ENCODE assay signal across 34 cellular contexts in genomic region chr3:52502808-52503350, GRCh38. TPM values are rescaled to one million over a fixed set of nuclear protein-coding genes. Genes with fewer than 3 reads are reported as not detected.
"Had no signal": no experiment of that assay in that cellular context is flagged by ENCODE, and none has a peak within 500 bp of the region (broad histone marks: within the 10 kb centered on the region; RNA-seq: fewer than 3 reads in every experiment).

No MANE protein-coding gene starts in this region.

- ATAC-seq: activated CD8-positive, alpha-beta memory T cell treated with anti-CD3 and anti-CD28 coated beads, Interleukin-2, amount 10 ng/mL, durations not matched to agents 7 days and 5 days; PC-3; Right ventricle myocardium inferior had no signal

- H3K4me3 ChIP-seq: SJCRH30 had no signal

- H3K36me3 ChIP-seq: SJCRH30 had no signal

- H3K9ac ChIP-seq: KMS-11 had no signal

- FAIRE-seq: RCC 7860 had no signal

- DNase-seq: activated CD4-positive, alpha-beta memory T cell treated with anti-CD3 and anti-CD28 coated beads, Interleukin-2, amount 10 ng/mL, durations not matched to agents 7 days and 5 days; activated CD4-positive, alpha-beta T cell treated with anti-CD3 and anti-CD28 coated beads for 1 hour; activated CD4-positive, alpha-beta T cell treated with anti-CD3 and anti-CD28 coated beads for 48 hours; activated CD4-positive, CD25-positive, alpha-beta regulatory T cell; activated CD8-positive, alpha-beta memory T cell treated with anti-CD3 and anti-CD28 coated beads for 24 hours; activated CD8-positive, alpha-beta memory T cell treated with anti-CD3 and anti-CD28 coated beads, Interleukin-2, amount 10 ng/mL, durations not matched to agents 7 days and 5 days; activated CD8-positive, alpha-beta memory T cell treated with anti-CD3 and anti-CD28 coated beads, Interleukin-2, amount 50 U/mL, for 48 hours; activated effector memory CD4-positive, alpha-beta T cell treated with Interleukin-2 at 50 U/mL for 16 hours; activated naive CD4-positive, alpha-beta T cell treated with anti-CD3 and anti-CD28 coated beads, Interleukin-2, amount 10 ng/mL, durations not matched to agents 7 days and 5 days; activated naive CD8-positive, alpha-beta T cell treated with anti-CD3 and anti-CD28 coated beads, Interleukin-2, amount 50 U/mL, for 24 hours; activated T-cell treated with anti-CD3 and anti-CD28 coated beads, Interleukin-2, amount 50 U/mL, for 48 hours; anterior cingulate cortex; caudate nucleus; cerebellar nuclear complex; MM.1S; MV-4-11; NCI-H1092; NCI-H1436 treated with DMSO at 0.1 percent for 48 hours; NCI-H1694 treated with DMSO at 0.1 percent for 48 hours; NCI-H2029; NCI-H510A; NCI-H748 treated with DMSO at 0.1 percent for 48 hours; NK-92 treated with Interleukin-12 subunit alpha and Interleukin-12 subunit beta, amount 100 ng/mL, for 24 hours; PC-3; SJCRH30; SW 1271; T-helper 1 cell; T-helper 2 cell; T-helper 9 cell had no signal

- H3K27ac ChIP-seq: KMS-11, RWPE1, SJCRH30, VCaP had no signal

- H3K9me3 ChIP-seq: SJCRH30 had no signal

- H3K27me3 ChIP-seq: SJCRH30 had no signal

- H3K4me2 ChIP-seq: KMS-11 had no signal

RNA-seq across cellular contexts. Expression of gene STAB1, which starts 7.7 kb away (rescaled TPM):
- total RNA-seq: activated CD4-positive, alpha-beta memory T cell treated with anti-CD3 and anti-CD28 coated beads, Interleukin-2, amount 10 ng/mL, durations not matched to agents 7 days and 5 days; activated CD8-positive, alpha-beta memory T cell treated with anti-CD3 and anti-CD28 coated beads, Interleukin-2, amount 10 ng/mL, durations not matched to agents 7 days and 5 days; SJCRH30 had no signal
